In genomic region chr4:156329779-156330178, GRCh38 we compare ENCODE assay signal across 17 cellular contexts.
DNase-seq lines count a peak whose midpoint lies in the region; FAIRE-seq and TF ChIP-seq lines count a peak whose summit lies in the region.
"Had no signal": no experiment of that assay in that cellular context is flagged by ENCODE, and none has a peak within 500 bp of the region (broad histone marks: within the 10 kb centered on the region; RNA-seq: fewer than 3 reads in every experiment).

No MANE protein-coding gene starts in this region.

- WGBS in small intestine, 3 donors = 0 to 28% (median 3%) methylated on average over 1 of the region's 1 CpG

- TF ChIP-seq CTCF in fibroblast of lung (conservative IDR thresholded peaks at IDR 0.05 in 1 of 2, IDR thresholded peaks at IDR 0.05 in 1 of 2; ENCODE audit: low read depth in 1 of 2, low read length in 2 of 2) = no peak

- no peak overlapping the region for H3K4me2 ChIP-seq in fibroblast of lung (ENCODE audit: extremely low read depth, insufficient read depth, low read length)

- no peaks in the 10 kb centered on the region for H4K20me1 ChIP-seq in fibroblast of lung (ENCODE audit: control insufficient read depth, extremely low read depth, insufficient read depth, low read length)
- H4K20me1 ChIP-seq: BLaER1 treated with 17β-estradiol and CSF1 and Interleukin-3, amounts not matched to agents 10 nM and 100 nM had no signal

- H3K4me3 ChIP-seq in fibroblast of lung (replicated peaks in 1 of 4; ENCODE audit: control extremely low read depth in 1 of 4, insufficient read depth in 1 of 4, low read depth in 3 of 4, low read length in 4 of 4) (no peak overlapping the region), small intestine (ENCODE audit: low read depth in 1 of 2, low read length in 2 of 2) (no peak overlapping the region)
- H3K4me3 ChIP-seq: BLaER1 treated with 17β-estradiol and CSF1 and Interleukin-3, amounts not matched to agents 10 nM and 100 nM; body of pancreas; ovary; vagina had no signal

- in situ Hi-C loops in KBM-7 (cut with MboI; ENCODE audit: low pct_unique_long_range_greater_than_20kb, low sequenced_read_pairs) = no loop called here

- H3K27ac ChIP-seq in fibroblast of lung (ENCODE audit: insufficient read depth, low read length) (no peak overlapping the region), small intestine (ENCODE audit: low read depth in 1 of 2, low read length in 1 of 2) (no peak overlapping the region)
- H3K27ac ChIP-seq: body of pancreas, ovary, vagina had no signal

- H3K4me1 ChIP-seq in fibroblast of lung (ENCODE audit: control insufficient read depth, extremely low read depth, insufficient read depth, low read length) = no peaks in the 10 kb centered on the region
- no peaks in the 10 kb centered on the region for H3K4me1 ChIP-seq in small intestine (ENCODE audit: control insufficient read depth in 2 of 2, insufficient read depth in 1 of 2, low read depth in 1 of 2, low read length in 1 of 2)
- H3K4me1 ChIP-seq: body of pancreas, vagina had no signal

- no peaks in the 10 kb centered on the region for H3K79me2 ChIP-seq in fibroblast of lung (ENCODE audit: control insufficient read depth, insufficient read depth, low read length)

- no peaks in the 10 kb centered on the region for H3K36me3 ChIP-seq in fibroblast of lung (ENCODE audit: control insufficient read depth, insufficient read depth, low read length)
- H3K36me3 ChIP-seq in small intestine (ENCODE audit: control insufficient read depth in 2 of 2, insufficient read depth in 2 of 2, low read length in 2 of 2) = no peaks in the 10 kb centered on the region
- H3K36me3 ChIP-seq: BLaER1 treated with 17β-estradiol and CSF1 and Interleukin-3, amounts not matched to agents 10 nM and 100 nM; ovary; vagina had no signal

- H3K27me3 ChIP-seq in fibroblast of lung (ENCODE audit: control insufficient read depth, insufficient read depth, low read length) = no peaks in the 10 kb centered on the region
- H3K27me3 ChIP-seq in small intestine (ENCODE audit: control insufficient read depth in 2 of 2, insufficient read depth in 2 of 2, low read length in 2 of 2) = no peaks in the 10 kb centered on the region
- H3K27me3 ChIP-seq: BLaER1 treated with 17β-estradiol and CSF1 and Interleukin-3, amounts not matched to agents 10 nM and 100 nM; body of pancreas; ovary; vagina had no signal

- no peak overlapping the region for H3K9ac ChIP-seq in fibroblast of lung (ENCODE audit: insufficient read depth, low read length)
- H3K9ac ChIP-seq: BLaER1 treated with 17β-estradiol and CSF1 and Interleukin-3, amounts not matched to agents 10 nM and 100 nM had no signal

- no peak for FAIRE-seq in small intestine (lab: Jason Lieb, UNC)
- FAIRE-seq: H54, HepG2 had no signal

- H3K9me3 ChIP-seq in fibroblast of lung (ENCODE audit: control insufficient read depth, insufficient read depth, low read depth, low read length) (no peaks in the 10 kb centered on the region), small intestine (ENCODE audit: control insufficient read depth, low read depth) (no peaks in the 10 kb centered on the region)
- H3K9me3 ChIP-seq: BLaER1 treated with 17β-estradiol and CSF1 and Interleukin-3, amounts not matched to agents 10 nM and 100 nM; body of pancreas; ovary; vagina had no signal

- peak overlapping the region; percentile 39 for H2AFZ ChIP-seq in fibroblast of lung (ENCODE audit: low read length)

- TF ChIP-seq POLR2A in erythroblast (IDR thresholded peaks at IDR 0.05; ENCODE audit: low read length) = no peak

- peak; percentile 66 for DNase-seq in KBM-7
- DNase-seq in SIG-M5 (lab: John Stamatoyannopoulos, UW) = peak; percentile 34
- no peak for DNase-seq in fibroblast of lung (ENCODE audit: low read depth in 2 of 2)
- DNase-seq in small intestine = peak; percentile 16
- DNase-seq in erythroblast (lab: John Stamatoyannopoulos, UW) = no peak
- DNase-seq in LoVo (ENCODE audit: low spot score) = no peak
- no peak for DNase-seq in cortex of kidney (lab: John Stamatoyannopoulos, UW)
- DNase-seq: activated CD8-positive, alpha-beta memory T cell treated with anti-CD3 and anti-CD28 coated beads, Interleukin-2, amount 10 ng/mL, durations not matched to agents 7 days and 5 days; body of pancreas; DMS79 treated with DMSO at 0.1 percent for 48 hours; glutamatergic neuron; islet precursor cell; ovary had no signal

Comparison
In these comparisons a context has a peak if more than half of its experiments do, and no peak if none do; other contexts are left out.
1. DNase-seq: peak in KBM-7 (single experiment), SIG-M5 (single experiment) and small intestine (single experiment); none in fibroblast of lung (0 of 2), erythroblast (0 of 2), LoVo (single experiment) and cortex of kidney (single experiment).